8 cellular contexts compared by ENCODE assay signal in genomic region chr4:111943796-111944203, GRCh38.
DNase-seq lines count a peak whose midpoint lies in the region; ATAC-seq and TF ChIP-seq lines count a peak whose summit lies in the region.

No MANE protein-coding gene starts in this region.

- no peak overlapping the region for H3K27ac Mint-ChIP-seq in activated CD4-positive, alpha-beta T cell treated with anti-CD3 and anti-CD28 coated beads, Interleukin-2, amount 10 ng/mL, durations not matched to agents 7 days and 5 days
- H3K27ac Mint-ChIP-seq in effector memory CD8-positive, alpha-beta T cell, result no peak overlapping the region

- no peaks in the 10 kb centered on the region for H3K4me1 ChIP-seq in hepatocyte (ENCODE audit: insufficient read depth)

- no peak overlapping the region for H2AFZ ChIP-seq in hepatocyte

- H3K9me3 ChIP-seq in hepatocyte (ENCODE audit: low read depth), result no peaks in the 10 kb centered on the region

- 46% methylated on average over 7 of the region's 7 CpGs for WGBS in hepatocyte (ENCODE audit: low lambda C conversion rate, missing lambda C conversion rate)

- CTCF ChIA-PET in activated CD4-positive, alpha-beta T cell treated with anti-CD3 and anti-CD28 coated beads, Interleukin-2, amount 10 ng/mL, durations not matched to agents 7 days and 5 days (lab: Charles Lee), result interaction anchor here (1.2 kb wide), 1 partner anchor 31 kb away, joined by 4 read pairs; no protein-coding TSS in a partner anchor

- H3K36me3 Mint-ChIP-seq in activated CD4-positive, alpha-beta T cell treated with anti-CD3 and anti-CD28 coated beads, Interleukin-2, amount 10 ng/mL, durations not matched to agents 7 days and 5 days (ENCODE audit: low read depth), result no peaks in the 10 kb centered on the region
- H3K36me3 Mint-ChIP-seq in effector memory CD8-positive, alpha-beta T cell (ENCODE audit: insufficient read depth), result no peaks in the 10 kb centered on the region

- H3K27me3 ChIP-seq in hepatocyte, result no peaks in the 10 kb centered on the region

- H4K20me1 ChIP-seq in hepatocyte (ENCODE audit: insufficient read depth, poor library complexity, severe bottlenecking), result no peaks in the 10 kb centered on the region

- peak; percentile 3 for DNase-seq in activated CD4-positive, alpha-beta T cell treated with anti-CD3 and anti-CD28 coated beads for 48 hours
- no peak for DNase-seq in activated CD4-positive, alpha-beta T cell treated with anti-CD3 and anti-CD28 coated beads, Interleukin-2, amount 10 ng/mL, durations not matched to agents 7 days and 5 days
- peak; percentile 72 for DNase-seq in HT1080 (ENCODE audit: low read depth)
- DNase-seq in SK-MEL-5 (ENCODE audit: low read depth, low spot score), result peak; percentile 79
- peak; percentile 71 for DNase-seq in hepatocyte (ENCODE audit: low spot score)
- DNase-seq in effector memory CD8-positive, alpha-beta T cell, result no peak
- DNase-seq in T1000 (lab: John Stamatoyannopoulos, UW), result no peak

- H3K9me2 ChIP-seq in hepatocyte (replicated peaks; ENCODE audit: insufficient read depth), result no peaks in the 10 kb centered on the region

- H3K36me3 ChIP-seq in hepatocyte (replicated peaks; ENCODE audit: insufficient read depth, low read depth), result no peaks in the 10 kb centered on the region

- POLR2A ChIA-PET in activated CD4-positive, alpha-beta T cell treated with anti-CD3 and anti-CD28 coated beads, Interleukin-2, amount 10 ng/mL, durations not matched to agents 7 days and 5 days (lab: Charles Lee), result no interaction called here

- peak; percentile 95 for ATAC-seq in GM21786 (IDR thresholded peaks at IDR 0.05; ENCODE audit: unreplicated experiment)
- no peak for ATAC-seq in effector memory CD8-positive, alpha-beta T cell (replicated peaks)

- peak; percentile 64 for TF ChIP-seq CTCF in hepatocyte (IDR thresholded peaks at IDR 0.05; ENCODE audit: poor library complexity)

- peaks cover 7% of the 10 kb centered on the region for H3K27me3 Mint-ChIP-seq in activated CD4-positive, alpha-beta T cell treated with anti-CD3 and anti-CD28 coated beads, Interleukin-2, amount 10 ng/mL, durations not matched to agents 7 days and 5 days
- no peaks in the 10 kb centered on the region for H3K27me3 Mint-ChIP-seq in effector memory CD8-positive, alpha-beta T cell

- H3K79me2 ChIP-seq in hepatocyte, result no peaks in the 10 kb centered on the region

- no peak overlapping the region for H3K4me2 ChIP-seq in hepatocyte

- in situ Hi-C loops in SK-MEL-5 (cut with HindIII; ENCODE audit: low pct_unique_long_range_greater_than_20kb, low sequenced_read_pairs), result no loop called here

- no peaks in the 10 kb centered on the region for H3K9me3 Mint-ChIP-seq in activated CD4-positive, alpha-beta T cell treated with anti-CD3 and anti-CD28 coated beads, Interleukin-2, amount 10 ng/mL, durations not matched to agents 7 days and 5 days
- no peaks in the 10 kb centered on the region for H3K9me3 Mint-ChIP-seq in effector memory CD8-positive, alpha-beta T cell

- H3K4me3 ChIP-seq in hepatocyte, result no peak overlapping the region

- no peaks in the 10 kb centered on the region for H3K4me1 Mint-ChIP-seq in activated CD4-positive, alpha-beta T cell treated with anti-CD3 and anti-CD28 coated beads, Interleukin-2, amount 10 ng/mL, durations not matched to agents 7 days and 5 days
- H3K4me1 Mint-ChIP-seq in effector memory CD8-positive, alpha-beta T cell (ENCODE audit: low read depth in 2 of 2), result no peaks in the 10 kb centered on the region

- no peak overlapping the region for H3K27ac ChIP-seq in hepatocyte

- no peak overlapping the region for H3K4me3 Mint-ChIP-seq in activated CD4-positive, alpha-beta T cell treated with anti-CD3 and anti-CD28 coated beads, Interleukin-2, amount 10 ng/mL, durations not matched to agents 7 days and 5 days
- H3K4me3 Mint-ChIP-seq in effector memory CD8-positive, alpha-beta T cell, result no peak overlapping the region

Comparison
In these comparisons a context has a peak if more than half of its experiments do, and no peak if none do; other contexts are left out.
1. DNase-seq: peak in activated CD4-positive, alpha-beta T cell treated with anti-CD3 and anti-CD28 coated beads for 48 hours (single experiment), HT1080 (single experiment), SK-MEL-5 (single experiment) and hepatocyte (single experiment); none in activated CD4-positive, alpha-beta T cell treated with anti-CD3 and anti-CD28 coated beads, Interleukin-2, amount 10 ng/mL, durations not matched to agents 7 days and 5 days (single experiment), effector memory CD8-positive, alpha-beta T cell (0 of 3) and T1000 (single experiment).